In the genomic region with DNA sequence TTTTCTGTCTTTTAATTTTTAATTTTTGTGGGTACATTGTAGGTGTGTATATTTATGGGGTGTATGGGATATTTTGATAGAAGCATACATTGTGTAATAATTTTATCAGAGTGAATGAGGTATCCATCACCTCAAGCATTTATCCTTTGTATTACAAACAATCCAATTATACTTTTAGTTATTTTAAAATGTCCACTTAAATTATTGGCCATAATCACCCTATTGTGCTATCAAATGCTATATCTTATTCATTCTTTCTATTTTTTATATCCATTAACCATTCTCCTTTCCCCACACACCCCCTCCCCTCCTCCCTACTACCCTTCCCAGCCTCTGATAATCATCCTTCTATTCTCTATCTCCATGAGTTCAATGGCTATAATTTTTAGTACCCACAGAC, we compare ENCODE assay signal across 6 cellular contexts.
"Had no signal": no experiment of that assay in that cellular context is flagged by ENCODE, and none has a peak within 500 bp of the region (broad histone marks: within the 10 kb centered on the region; RNA-seq: fewer than 3 reads in every experiment).

No MANE protein-coding gene starts in this region.

- H3K27ac ChIP-seq: HL-60, KMS-11 had no signal

- H3K9ac ChIP-seq: KMS-11 had no signal

- H3K4me2 ChIP-seq: KMS-11 had no signal

- FAIRE-seq: HTR-8/SVneo had no signal

- DNase-seq: IMR-90, KBM-7, KG1 had no signal
